8 cellular contexts compared by ENCODE assay signal in genomic region chr11:44609028-44609782, GRCh38. TPM values are rescaled to one million over a fixed set of nuclear protein-coding genes. Genes with fewer than 3 reads are reported as not detected.
DNase-seq lines count a peak whose midpoint lies in the region; ATAC-seq and TF ChIP-seq lines count a peak whose summit lies in the region.

No MANE protein-coding gene starts in this region.

- peak overlapping the region; percentile 72 for H3K9ac ChIP-seq in Karpas-422 (ENCODE audit: low read length)

- TF ChIP-seq CTCF in dorsolateral prefrontal cortex (IDR thresholded peaks at IDR 0.05 in 54 of 56, conservative IDR thresholded peaks at IDR 0.05 in 2 of 56; ENCODE audit: low read depth in 1 of 56, partially characterized antibody in 56 of 56) = no peak

- H3K4me3 ChIP-seq in Karpas-422 (ENCODE audit: low read length) = peak overlapping the region; percentile 58
- H3K4me3 ChIP-seq in dorsolateral prefrontal cortex = no peak overlapping the region

- intact Hi-C loops in dorsolateral prefrontal cortex (cut with DNase I) = no loop called here

- H3K36me3 ChIP-seq in Karpas-422 (ENCODE audit: insufficient read depth, low read length) = no peaks in the 10 kb centered on the region

- DNase-seq in Karpas-422 (peak; percentile 91), dorsolateral prefrontal cortex (no peak), NCI-H1436 (lab: John Stamatoyannopoulos, UW) (no peak), GM19240 (ENCODE audit: insufficient read length, low spot score) (no peak), middle frontal gyrus (ENCODE audit: extremely low spot score, low spot score) (no peak), AG20443 (ENCODE audit: low spot score) (no peak)

- peaks cover 98% of the 10 kb centered on the region for H3K4me1 ChIP-seq in Karpas-422 (ENCODE audit: low read length)

- peak overlapping the region; percentile 65 for H3K4me2 ChIP-seq in Karpas-422 (ENCODE audit: low read depth, low read length, poor library complexity, severe bottlenecking)

- H3K27ac ChIP-seq in Karpas-422 (ENCODE audit: low read length) (peak overlapping the region; percentile 99), dorsolateral prefrontal cortex (peak overlapping the region in 52 of 59 donors; percentile 8 to 91 (median 68))

- H3K9me2 ChIP-seq in Karpas-422 (replicated peaks; ENCODE audit: insufficient read depth, low read length) = no peaks in the 10 kb centered on the region

- ATAC-seq in GM18502 (IDR thresholded peaks at IDR 0.05; ENCODE audit: poor library complexity, unreplicated experiment) (peak; percentile 49), GM21528 (IDR thresholded peaks at IDR 0.05; ENCODE audit: low FRiP score, unreplicated experiment) (peak; percentile 53)

- no peaks in the 10 kb centered on the region for H4K20me1 ChIP-seq in Karpas-422 (ENCODE audit: insufficient read depth, low read depth, low read length)

- no peaks in the 10 kb centered on the region for H3K79me2 ChIP-seq in Karpas-422 (ENCODE audit: low read length)

- H3K27me3 ChIP-seq in Karpas-422 (ENCODE audit: low read length) = no peaks in the 10 kb centered on the region
- H3K27me3 ChIP-seq in dorsolateral prefrontal cortex = no peaks in the 10 kb centered on the region

- no peak overlapping the region for H2AFZ ChIP-seq in Karpas-422 (ENCODE audit: low read length)

- no peaks in the 10 kb centered on the region for H3K9me3 ChIP-seq in Karpas-422 (ENCODE audit: low read length)

RNA-seq across cellular contexts. Expression of gene CD82, which starts 43.7 kb away (rescaled TPM):
- total RNA-seq in Karpas-422 (2014; rRNA removed; shearing (Covaris generic); ENCODE audit: low replicate concordance) = 22.2 and 39.5 TPM in 2 replicates
- total RNA-seq in dorsolateral prefrontal cortex = 100 to 1,000 TPM in 11 of 120 experiments, 10 to 100 TPM in 109; 22.6 to 179 (median 59.4) TPM
